In the genomic region with DNA sequence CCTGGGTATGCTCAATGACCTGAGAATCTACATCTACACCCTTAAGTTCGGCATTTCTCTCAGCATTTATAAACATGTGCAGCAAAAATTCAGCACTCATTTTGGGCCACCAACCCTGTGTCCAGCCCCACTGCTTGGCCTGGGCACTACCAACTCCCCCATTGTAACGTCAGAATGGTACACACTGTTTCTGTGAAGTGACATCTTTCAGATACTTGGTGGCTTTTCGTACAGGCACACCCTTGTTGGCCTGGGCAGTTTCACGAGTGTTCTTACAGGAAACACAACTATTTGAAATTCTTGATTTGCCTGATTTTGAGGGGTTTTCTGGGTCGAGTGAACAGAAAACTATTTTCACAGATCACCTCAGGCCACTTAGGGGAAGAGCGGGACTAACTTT, we compare ENCODE assay signal across 21 cellular contexts. TPM values are rescaled to one million over a fixed set of nuclear protein-coding genes. Genes with fewer than 3 reads are reported as not detected.
DNase-seq lines count a peak whose midpoint lies in the region; ATAC-seq, FAIRE-seq and TF ChIP-seq lines count a peak whose summit lies in the region.
"Had no signal": no experiment of that assay in that cellular context is flagged by ENCODE, and none has a peak within 500 bp of the region (broad histone marks: within the 10 kb centered on the region; RNA-seq: fewer than 3 reads in every experiment).

No MANE protein-coding gene starts in this region.

- H3K36me3 ChIP-seq in GM23338 (ENCODE audit: insufficient read depth) = no peaks in the 10 kb centered on the region
- H3K36me3 ChIP-seq in OCI-LY3 (replicated peaks; ENCODE audit: low read depth, low read length) = no peaks in the 10 kb centered on the region
- H3K36me3 ChIP-seq in bronchial epithelial cell (ENCODE audit: control insufficient read depth, insufficient read depth, low read length) = no peaks in the 10 kb centered on the region
- no peaks in the 10 kb centered on the region for H3K36me3 ChIP-seq in neural progenitor cell
- H3K36me3 ChIP-seq: BLaER1 had no signal

- H3K4me3 ChIP-seq in GM23338 = no peak overlapping the region
- H3K4me3 ChIP-seq in OCI-LY3 (ENCODE audit: low read length) = no peak overlapping the region
- no peak overlapping the region for H3K4me3 ChIP-seq in bronchial epithelial cell (ENCODE audit: low read depth, low read length)
- no peak overlapping the region for H3K4me3 ChIP-seq in neural progenitor cell
- H3K4me3 ChIP-seq: A549, BLaER1, GM12878, GM23248 had no signal

- no peak for TF ChIP-seq CTCF in GM23338 (conservative IDR thresholded peaks at IDR 0.05; ENCODE audit: low read depth in 2 of 2)
- no peak for TF ChIP-seq CTCF in OCI-LY3 (IDR thresholded peaks at IDR 0.05; ENCODE audit: low read depth, low read length)
- TF ChIP-seq CTCF in bronchial epithelial cell (IDR thresholded peaks at IDR 0.05; ENCODE audit: insufficient read depth, low read length, severe bottlenecking) = no peak
- TF ChIP-seq CTCF in neural progenitor cell (IDR thresholded peaks at IDR 0.05) = no peak

- H3K27me3 ChIP-seq in GM23338 (ENCODE audit: insufficient read depth) (no peaks in the 10 kb centered on the region), OCI-LY3 (ENCODE audit: low read depth, low read length) (peaks cover 10% of the 10 kb centered on the region), bronchial epithelial cell (ENCODE audit: control insufficient read depth, insufficient read depth, low read length) (no peaks in the 10 kb centered on the region), neural progenitor cell (peaks cover 7% of the 10 kb centered on the region)
- H3K27me3 ChIP-seq: BLaER1 had no signal

- no peaks in the 10 kb centered on the region for H3K4me1 ChIP-seq in GM23338 (ENCODE audit: insufficient read depth)
- peaks cover 5% of the 10 kb centered on the region; the same call in 1 of the 2 replicates for H3K4me1 ChIP-seq in OCI-LY3 (ENCODE audit: low read length)
- no peaks in the 10 kb centered on the region for H3K4me1 ChIP-seq in neural progenitor cell
- H3K4me1 ChIP-seq: BLaER1 had no signal

- H3K9ac ChIP-seq in OCI-LY3 (ENCODE audit: low read length) = no peak overlapping the region
- no peak overlapping the region for H3K9ac ChIP-seq in neural progenitor cell
- H3K9ac ChIP-seq: BLaER1, GM23248 had no signal

- peak overlapping the region; percentile 52; the same call in 1 of the 2 replicates for H2AFZ ChIP-seq in GM23338
- H2AFZ ChIP-seq in OCI-LY3 (ENCODE audit: low read depth, low read length) = peak overlapping the region; percentile 22; the same call in 1 of the 2 replicates
- peak overlapping the region; percentile 26 for H2AFZ ChIP-seq in neural progenitor cell (replicated peaks)
- H2AFZ ChIP-seq: GM23248 had no signal

- H3K4me2 ChIP-seq in GM23338 (no peak overlapping the region), OCI-LY3 (ENCODE audit: low read length) (no peak overlapping the region), neural progenitor cell (no peak overlapping the region)
- H3K4me2 ChIP-seq: A549, BLaER1 had no signal

- H3K27ac Mint-ChIP-seq in GM23338 (no peak overlapping the region), neural progenitor cell (no peak overlapping the region)
- H3K27ac Mint-ChIP-seq: CD8-positive, alpha-beta T cell had no signal

- H3K27me3 Mint-ChIP-seq in GM23338 (ENCODE audit: insufficient read depth, low read depth, poor library complexity) (no peaks in the 10 kb centered on the region), neural progenitor cell (ENCODE audit: insufficient read depth, low read depth) (peaks cover 2% of the 10 kb centered on the region)

- peak; percentile 94 for FAIRE-seq in bronchial epithelial cell (lab: Jason Lieb, UNC)
- FAIRE-seq: A549, GM12878, GM19239 had no signal

- no peak overlapping the region for H3K27ac ChIP-seq in GM23338 (ENCODE audit: low read depth)
- H3K27ac ChIP-seq in OCI-LY3 (ENCODE audit: low read length) = no peak overlapping the region
- H3K27ac ChIP-seq in neural progenitor cell = no peak overlapping the region
- H3K27ac ChIP-seq: 22Rv1, A549, BLaER1, GM23248, HL-60 had no signal

- no peaks in the 10 kb centered on the region for H3K9me2 ChIP-seq in GM23338 (ENCODE audit: insufficient read depth)

- DNase-seq in GM23338 (ENCODE audit: low spot score) = no peak
- no peak for DNase-seq in bronchial epithelial cell (ENCODE audit: low read depth)
- no peak for DNase-seq in neural progenitor cell (ENCODE audit: low spot score)
- no peak for DNase-seq in hepatic stellate cell (ENCODE audit: low spot score)
- DNase-seq: AML-193; Calu3; CD8-positive, alpha-beta T cell; DMS79 treated with DMSO at 0.1 percent for 48 hours; GM23248; H7 had no signal

- no peaks in the 10 kb centered on the region for H3F3A ChIP-seq in GM23338 (replicated peaks; ENCODE audit: low read depth)
- no peaks in the 10 kb centered on the region for H3F3A ChIP-seq in neural progenitor cell (ENCODE audit: low read depth)

- H3K9me3 Mint-ChIP-seq in GM23338 (no peaks in the 10 kb centered on the region), neural progenitor cell (no peaks in the 10 kb centered on the region)
- H3K9me3 Mint-ChIP-seq: CD8-positive, alpha-beta T cell had no signal

- H3K4me3 Mint-ChIP-seq in GM23338 (no peak overlapping the region), neural progenitor cell (no peak overlapping the region)
- H3K4me3 Mint-ChIP-seq: CD8-positive, alpha-beta T cell had no signal

- H3K9me3 ChIP-seq in OCI-LY3 (ENCODE audit: insufficient read depth, low read length) (no peaks in the 10 kb centered on the region), neural progenitor cell (ENCODE audit: low read depth) (no peaks in the 10 kb centered on the region)
- H3K9me3 ChIP-seq: A549, BLaER1 had no signal

- H4K20me1 ChIP-seq in GM23338 (replicated peaks; ENCODE audit: insufficient read depth) (no peaks in the 10 kb centered on the region), OCI-LY3 (ENCODE audit: insufficient read depth, low read length) (no peaks in the 10 kb centered on the region), neural progenitor cell (ENCODE audit: low read depth) (no peaks in the 10 kb centered on the region)
- H4K20me1 ChIP-seq: BLaER1 had no signal

- ATAC-seq in GM23338 (no peak), HG03460 (IDR thresholded peaks at IDR 0.05; ENCODE audit: unreplicated experiment) (no peak), GM21825 (IDR thresholded peaks at IDR 0.05; ENCODE audit: unreplicated experiment) (no peak)
- ATAC-seq: A549; CD8-positive, alpha-beta T cell; GM12878; HCT116 had no signal

- H3K79me2 ChIP-seq in GM23338 (replicated peaks; ENCODE audit: insufficient read depth) (no peaks in the 10 kb centered on the region), OCI-LY3 (ENCODE audit: low read length) (no peaks in the 10 kb centered on the region), neural progenitor cell (ENCODE audit: low read depth) (no peaks in the 10 kb centered on the region)

- no peaks in the 10 kb centered on the region for H3K36me3 Mint-ChIP-seq in GM23338 (ENCODE audit: low read depth)
- no peaks in the 10 kb centered on the region for H3K36me3 Mint-ChIP-seq in neural progenitor cell
- H3K36me3 Mint-ChIP-seq: CD8-positive, alpha-beta T cell had no signal

- H3K4me1 Mint-ChIP-seq in GM23338 = no peaks in the 10 kb centered on the region
- no peaks in the 10 kb centered on the region for H3K4me1 Mint-ChIP-seq in neural progenitor cell

TF ChIP-seq in GM23338, 12 proteins besides CTCF, POLR2A, EP300 and RAD21 (continues in another document):
- no peak for TF ChIP-seq ETS1 (IDR thresholded peaks at IDR 0.05)
- TF ChIP-seq ZNF114 (CRISPR knock-in tag; IDR thresholded peaks at IDR 0.05) = no peak
- no peak for TF ChIP-seq EZH2phosphoT487 (IDR thresholded peaks at IDR 0.05; ENCODE audit: unreplicated experiment)
- no peak for TF ChIP-seq POLR2AphosphoS5 (IDR thresholded peaks at IDR 0.05; ENCODE audit: low read depth)
- no peak for TF ChIP-seq JUNB (IDR thresholded peaks at IDR 0.05; ENCODE audit: unreplicated experiment)
- TF ChIP-seq CREB1 (CRISPR knock-in tag; IDR thresholded peaks at IDR 0.05; ENCODE audit: low read depth) = no peak
- TF ChIP-seq NANOG (IDR thresholded peaks at IDR 0.05; ENCODE audit: borderline replicate concordance) = no peak

RNA-seq across cellular contexts. Expression of gene TSHR, which starts 46.0 kb away (rescaled TPM):
- 0.59 TPM in 1 of 2 replicates, not detected in the other for total RNA-seq in GM23338 (2014; rRNA removed; shearing (Covaris generic))
- 0.23 and 0.78 TPM in 2 replicates for polyA plus RNA-seq in GM23338 (2016; fragmentation: Nextera tagmentation; extraction: Ambion mirVana)
- total RNA-seq in bronchial epithelial cell = not detected in 2 replicates
- not detected in 2 replicates for total RNA-seq in neural progenitor cell (ENCODE audit: low replicate concordance)
- total RNA-seq: Calu3; CD8-positive, alpha-beta T cell; GM23248; H7; HT1080 had no signal
- polyA plus RNA-seq: A549, GM23248 had no signal

RNA-seq across cellular contexts. Expression of gene CEP128, which starts 59.9 kb away (rescaled TPM):
- total RNA-seq in GM23338 (2014; rRNA removed; shearing (Covaris generic)) = 17.6 and 18.8 TPM in 2 replicates
- polyA plus RNA-seq in GM23338 (2016; fragmentation: Nextera tagmentation; extraction: Ambion mirVana) = 5.9 and 7.6 TPM in 2 replicates
- total RNA-seq in bronchial epithelial cell (2.4 and 6.6 TPM in 2 replicates), neural progenitor cell (ENCODE audit: low replicate concordance) (10.4 and 12.1 TPM in 2 replicates)
